ENCODE assay signal across 21 cellular contexts in the genomic region with DNA sequence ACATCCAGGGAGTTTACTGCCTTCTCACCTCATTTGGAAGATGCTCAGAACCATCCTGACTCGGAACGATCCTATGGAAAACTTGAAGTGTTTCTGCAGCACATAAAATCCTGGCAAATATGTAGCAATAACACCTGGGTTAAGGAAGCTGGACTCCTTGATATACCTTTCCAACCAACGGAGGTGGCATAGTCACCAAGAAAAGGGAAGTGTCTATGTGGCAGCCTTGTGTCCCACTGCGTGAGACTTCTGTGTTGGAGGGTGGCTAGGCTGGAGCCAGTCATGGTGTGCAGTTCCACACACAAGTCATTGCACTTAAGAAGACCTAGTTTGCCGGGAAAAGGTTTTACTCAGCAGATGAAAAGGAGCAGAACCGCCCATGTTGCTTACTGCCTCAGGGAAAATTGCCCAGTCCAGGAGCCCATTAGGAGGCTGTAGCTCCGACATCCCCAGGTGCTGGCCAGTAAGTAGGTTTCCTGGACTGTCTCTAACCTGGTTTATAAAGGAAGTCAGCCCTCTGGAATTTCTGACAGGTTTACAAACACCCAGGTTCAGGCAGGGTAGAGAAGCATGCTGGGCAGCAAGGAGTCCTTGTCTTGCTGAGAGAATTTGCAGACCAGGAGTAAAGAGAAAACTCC. TPM values are rescaled to one million over a fixed set of nuclear protein-coding genes. Genes with fewer than 3 reads are reported as not detected.
A peak's percentile ranks its signal among the peaks of the same experiment; 100 is the strongest.
DNase-seq lines count a peak whose midpoint lies in the region; ATAC-seq and TF ChIP-seq lines count a peak whose summit lies in the region.
"Had no signal": no experiment of that assay in that cellular context is flagged by ENCODE, and none has a peak within 500 bp of the region (broad histone marks: within the 10 kb centered on the region; RNA-seq: fewer than 3 reads in every experiment).

No MANE protein-coding gene starts in this region.

- H3K36me3 ChIP-seq in left ventricle myocardium inferior (no peaks in the 10 kb centered on the region), GM23338 (ENCODE audit: insufficient read depth) (no peaks in the 10 kb centered on the region), mesendoderm (ENCODE audit: control insufficient read depth, insufficient read depth, low read length) (no peaks in the 10 kb centered on the region)
- H3K36me3 ChIP-seq: BE2C had no signal

- WGBS in mesendoderm (ENCODE audit: extremely low coverage, insufficient coverage, low lambda C conversion rate), result no CpG with 5 or more reads among the region's 7 CpGs

- TF ChIP-seq CTCF in left ventricle myocardium inferior (IDR thresholded peaks at IDR 0.05; ENCODE audit: borderline replicate concordance) (no peak), GM23338 (conservative IDR thresholded peaks at IDR 0.05; ENCODE audit: low read depth in 2 of 2) (no peak)

- H3K56ac ChIP-seq in mesendoderm (ENCODE audit: low read length), result no peak overlapping the region

- H3K9ac ChIP-seq in mesendoderm (ENCODE audit: low read length), result no peak overlapping the region

- H3K9me3 Mint-ChIP-seq in GM23338, result peaks cover 5% of the 10 kb centered on the region; the same call in 2 of the 3 replicates

- H3K79me1 ChIP-seq in mesendoderm (ENCODE audit: low read length), result no peaks in the 10 kb centered on the region

- H3K27ac ChIP-seq in left ventricle myocardium inferior (replicated peaks) (peak overlapping the region; percentile 72), GM23338 (ENCODE audit: low read depth) (no peak overlapping the region), mesendoderm (ENCODE audit: low read depth, low read length) (no peak overlapping the region)
- H3K27ac ChIP-seq: A549, C4-2B had no signal

- no peak overlapping the region for H2BK120ac ChIP-seq in mesendoderm (ENCODE audit: low read depth, low read length)

- H3K4me1 ChIP-seq in left ventricle myocardium inferior (peaks cover 25% of the 10 kb centered on the region), GM23338 (ENCODE audit: insufficient read depth) (no peaks in the 10 kb centered on the region; the same call in 1 of the 2 replicates), mesendoderm (ENCODE audit: control insufficient read depth, low read depth, low read length) (no peaks in the 10 kb centered on the region)
- H3K4me1 ChIP-seq: A549, BE2C, Caco-2 had no signal

- ATAC-seq in Right ventricle myocardium superior (ENCODE audit: poor library complexity) (no peak), GM23338 (0 out of 3 replicates have a peak, but pooled peaks have one; percentile 23), GM21447 (IDR thresholded peaks at IDR 0.05; ENCODE audit: unreplicated experiment) (no peak)
- ATAC-seq: A549; CD8-positive, alpha-beta T cell; GM12878 had no signal

- H3K79me2 ChIP-seq in GM23338 (replicated peaks; ENCODE audit: insufficient read depth) (no peaks in the 10 kb centered on the region), mesendoderm (ENCODE audit: control insufficient read depth, insufficient read depth, low read length) (no peaks in the 10 kb centered on the region)

- H3K23ac ChIP-seq in mesendoderm (ENCODE audit: low read length), result no peak overlapping the region

- no peak overlapping the region for H2BK5ac ChIP-seq in mesendoderm (ENCODE audit: low read length)

- peaks cover 8% of the 10 kb centered on the region for H3K27me3 Mint-ChIP-seq in GM23338 (ENCODE audit: insufficient read depth, low read depth, poor library complexity)

- H4K8ac ChIP-seq in mesendoderm (ENCODE audit: low read depth, low read length), result no peak overlapping the region

- H3K27me3 ChIP-seq in left ventricle myocardium inferior (ENCODE audit: low read depth), result no peaks in the 10 kb centered on the region
- no peaks in the 10 kb centered on the region for H3K27me3 ChIP-seq in GM23338 (ENCODE audit: insufficient read depth)
- no peaks in the 10 kb centered on the region for H3K27me3 ChIP-seq in mesendoderm (ENCODE audit: insufficient read depth, low read length, poor library complexity)
- H3K27me3 ChIP-seq: BE2C had no signal

- H3K9me2 ChIP-seq in GM23338 (ENCODE audit: insufficient read depth), result no peaks in the 10 kb centered on the region

- H3K27ac Mint-ChIP-seq in GM23338, result no peak overlapping the region
- H3K27ac Mint-ChIP-seq: CD4-positive, CD25-positive, alpha-beta regulatory T cell; CD8-positive, alpha-beta T cell had no signal

- H2AFZ ChIP-seq in GM23338, result peak overlapping the region; percentile 48; the same call in 1 of the 2 replicates

- no peak overlapping the region for H3K4me2 ChIP-seq in GM23338
- H3K4me2 ChIP-seq in mesendoderm (ENCODE audit: low read length), result no peak overlapping the region
- H3K4me2 ChIP-seq: A549 had no signal

- no peak overlapping the region for H3K18ac ChIP-seq in mesendoderm (ENCODE audit: low read length)

- intact Hi-C loops in left ventricle myocardium inferior (cut with micrococcal nuclease), result no loop called here
- intact Hi-C loops in Right ventricle myocardium superior (cut with DNase I), result no loop called here

- H3K4me3 ChIP-seq in left ventricle myocardium inferior (no peak overlapping the region), GM23338 (no peak overlapping the region), mesendoderm (ENCODE audit: low read length) (no peak overlapping the region)
- H3K4me3 ChIP-seq: A549, GM12878 had no signal

- peaks cover 24% of the 10 kb centered on the region for H3K9me3 ChIP-seq in left ventricle myocardium inferior (replicated peaks)
- H3K9me3 ChIP-seq: BE2C, Caco-2 had no signal

- H2BK15ac ChIP-seq in mesendoderm (replicated peaks; ENCODE audit: low read depth), result no peak overlapping the region

- no peaks in the 10 kb centered on the region for H3K36me3 Mint-ChIP-seq in GM23338 (ENCODE audit: low read depth)
- H3K36me3 Mint-ChIP-seq: CD4-positive, CD25-positive, alpha-beta regulatory T cell; CD8-positive, alpha-beta T cell had no signal

- H3F3A ChIP-seq in GM23338 (replicated peaks; ENCODE audit: low read depth), result no peaks in the 10 kb centered on the region

- H3K4ac ChIP-seq in mesendoderm (ENCODE audit: low read depth, low read length), result no peak overlapping the region

- H3K4me3 Mint-ChIP-seq in GM23338, result no peak overlapping the region
- H3K4me3 Mint-ChIP-seq: CD4-positive, CD25-positive, alpha-beta regulatory T cell; CD8-positive, alpha-beta T cell had no signal

- H3K4me1 Mint-ChIP-seq in GM23338, result peaks cover 6% of the 10 kb centered on the region; the same call in 1 of the 3 replicates
- H3K4me1 Mint-ChIP-seq: CD4-positive, CD25-positive, alpha-beta regulatory T cell had no signal

- H4K20me1 ChIP-seq in GM23338 (replicated peaks; ENCODE audit: insufficient read depth), result no peaks in the 10 kb centered on the region

- DNase-seq in left ventricle myocardium inferior (no peak), Right ventricle myocardium superior (no peak), GM23338 (ENCODE audit: low spot score) (no peak), mesendoderm (no peak), NOMO-1 treated with DMSO at 0.1 percent for 48 hours (lab: John Stamatoyannopoulos, UW; ENCODE audit: unreplicated experiment) (no peak)
- no peak for DNase-seq in activated naive CD4-positive, alpha-beta T cell treated with Interleukin-2 at 50 U/mL for 16 hours
- DNase-seq: 8988T; ACHN; AML-193; BE2C; Caco-2; CD4-positive, CD25-positive, alpha-beta regulatory T cell; CD8-positive, alpha-beta T cell; DMS153; DND-41; GDM1; HCEC 1CT had no signal

- peak overlapping the region; percentile 67 for H2AK5ac ChIP-seq in mesendoderm (ENCODE audit: low read length)

- H4K5ac ChIP-seq in mesendoderm (ENCODE audit: low read length), result no peak overlapping the region

TF ChIP-seq in GM23338, 12 proteins besides CTCF, POLR2A, EP300 and RAD21 (continues in another document):
- TF ChIP-seq EZH2phosphoT487 (IDR thresholded peaks at IDR 0.05; ENCODE audit: unreplicated experiment) (no peak), EZH2 (IDR thresholded peaks at IDR 0.05; ENCODE audit: low read depth, unreplicated experiment) (no peak), JUNB (IDR thresholded peaks at IDR 0.05; ENCODE audit: unreplicated experiment) (no peak), STAT1 (IDR thresholded peaks at IDR 0.05; ENCODE audit: unreplicated experiment) (no peak)
- TF ChIP-seq, protein P1, sequence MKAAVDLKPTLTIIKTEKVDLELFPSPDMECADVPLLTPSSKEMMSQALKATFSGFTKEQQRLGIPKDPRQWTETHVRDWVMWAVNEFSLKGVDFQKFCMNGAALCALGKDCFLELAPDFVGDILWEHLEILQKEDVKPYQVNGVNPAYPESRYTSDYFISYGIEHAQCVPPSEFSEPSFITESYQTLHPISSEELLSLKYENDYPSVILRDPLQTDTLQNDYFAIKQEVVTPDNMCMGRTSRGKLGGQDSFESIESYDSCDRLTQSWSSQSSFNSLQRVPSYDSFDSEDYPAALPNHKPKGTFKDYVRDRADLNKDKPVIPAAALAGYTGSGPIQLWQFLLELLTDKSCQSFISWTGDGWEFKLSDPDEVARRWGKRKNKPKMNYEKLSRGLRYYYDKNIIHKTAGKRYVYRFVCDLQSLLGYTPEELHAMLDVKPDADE (IDR thresholded peaks at IDR 0.05), result no peak
- TF ChIP-seq, protein P2, sequence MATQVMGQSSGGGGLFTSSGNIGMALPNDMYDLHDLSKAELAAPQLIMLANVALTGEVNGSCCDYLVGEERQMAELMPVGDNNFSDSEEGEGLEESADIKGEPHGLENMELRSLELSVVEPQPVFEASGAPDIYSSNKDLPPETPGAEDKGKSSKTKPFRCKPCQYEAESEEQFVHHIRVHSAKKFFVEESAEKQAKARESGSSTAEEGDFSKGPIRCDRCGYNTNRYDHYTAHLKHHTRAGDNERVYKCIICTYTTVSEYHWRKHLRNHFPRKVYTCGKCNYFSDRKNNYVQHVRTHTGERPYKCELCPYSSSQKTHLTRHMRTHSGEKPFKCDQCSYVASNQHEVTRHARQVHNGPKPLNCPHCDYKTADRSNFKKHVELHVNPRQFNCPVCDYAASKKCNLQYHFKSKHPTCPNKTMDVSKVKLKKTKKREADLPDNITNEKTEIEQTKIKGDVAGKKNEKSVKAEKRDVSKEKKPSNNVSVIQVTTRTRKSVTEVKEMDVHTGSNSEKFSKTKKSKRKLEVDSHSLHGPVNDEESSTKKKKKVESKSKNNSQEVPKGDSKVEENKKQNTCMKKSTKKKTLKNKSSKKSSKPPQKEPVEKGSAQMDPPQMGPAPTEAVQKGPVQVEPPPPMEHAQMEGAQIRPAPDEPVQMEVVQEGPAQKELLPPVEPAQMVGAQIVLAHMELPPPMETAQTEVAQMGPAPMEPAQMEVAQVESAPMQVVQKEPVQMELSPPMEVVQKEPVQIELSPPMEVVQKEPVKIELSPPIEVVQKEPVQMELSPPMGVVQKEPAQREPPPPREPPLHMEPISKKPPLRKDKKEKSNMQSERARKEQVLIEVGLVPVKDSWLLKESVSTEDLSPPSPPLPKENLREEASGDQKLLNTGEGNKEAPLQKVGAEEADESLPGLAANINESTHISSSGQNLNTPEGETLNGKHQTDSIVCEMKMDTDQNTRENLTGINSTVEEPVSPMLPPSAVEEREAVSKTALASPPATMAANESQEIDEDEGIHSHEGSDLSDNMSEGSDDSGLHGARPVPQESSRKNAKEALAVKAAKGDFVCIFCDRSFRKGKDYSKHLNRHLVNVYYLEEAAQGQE (IDR thresholded peaks at IDR 0.05; ENCODE audit: unreplicated experiment), result no peak

RNA-seq across cellular contexts. Expression of a gene that starts 46.2 kb away (rescaled TPM):
- total RNA-seq in left ventricle myocardium inferior (18.9 TPM), Right ventricle myocardium superior (14.9 TPM)
- 10.4 and 13.0 TPM in 2 replicates for total RNA-seq in GM23338 (2014; rRNA removed; shearing (Covaris generic))
- 7.2 and 8.7 TPM in 2 replicates for polyA plus RNA-seq in GM23338 (2016; fragmentation: Nextera tagmentation; extraction: Ambion mirVana)
- 14.8 TPM for polyA plus RNA-seq in mesendoderm (2013, experiment 1 of 2)
- 14.5 TPM for polyA plus RNA-seq in mesendoderm (2013, experiment 2 of 2)
